8 cellular contexts compared by ENCODE assay signal in the genomic region with DNA sequence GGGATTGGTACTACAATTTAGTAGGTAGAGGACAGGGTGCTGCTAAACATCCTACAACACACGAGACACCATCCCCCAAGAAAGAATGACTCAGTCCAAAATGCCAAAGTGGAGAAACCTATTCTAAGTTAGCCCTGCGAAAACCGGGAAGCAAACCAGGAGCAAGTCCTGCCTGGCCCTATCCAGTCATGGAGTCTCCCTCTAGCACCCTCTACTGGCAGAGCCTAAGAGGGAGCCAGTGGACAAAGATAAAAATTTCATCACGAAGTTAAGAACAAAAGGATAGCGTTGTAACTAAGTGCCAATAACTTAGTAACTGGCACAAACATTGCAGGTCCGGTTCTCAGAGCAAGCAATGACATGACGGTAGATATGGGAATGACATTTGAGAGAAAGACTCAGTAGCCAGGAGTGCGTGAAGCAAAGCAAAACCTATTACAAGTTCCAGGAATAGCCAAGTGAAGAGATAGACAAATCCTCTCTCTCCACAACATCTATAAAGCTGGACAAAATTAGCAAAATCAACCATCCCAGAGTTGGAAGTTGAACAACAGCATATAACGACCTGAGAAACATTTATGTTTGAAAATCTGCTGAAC.
DNase-seq lines count a peak whose midpoint lies in the region; ATAC-seq and TF ChIP-seq lines count a peak whose summit lies in the region.

No MANE protein-coding gene starts in this region.

- peak; percentile 86 for TF ChIP-seq CTCF in Panc1 (IDR thresholded peaks at IDR 0.05)

- in situ Hi-C loops in Panc1 (cut with HindIII; ENCODE audit: low pct_unique_long_range_greater_than_20kb, low sequenced_read_pairs): no loop called here

- ATAC-seq in Panc1: peak; percentile 80
- no peak for ATAC-seq in GM21619 (IDR thresholded peaks at IDR 0.05; ENCODE audit: unreplicated experiment)
- ATAC-seq in HG03439 (IDR thresholded peaks at IDR 0.05; ENCODE audit: unreplicated experiment): no peak

- POLR2A ChIA-PET in Panc1 (lab: Charles Lee): no interaction called here

- H3K9me3 ChIP-seq in Panc1 (ENCODE audit: control insufficient read depth, insufficient read depth, low read depth, low read length): no peaks in the 10 kb centered on the region

- H3K4me1 ChIP-seq in Panc1 (ENCODE audit: control insufficient read depth, insufficient read depth, low read length): no peaks in the 10 kb centered on the region

- H3K36me3 ChIP-seq in Panc1 (ENCODE audit: control insufficient read depth, insufficient read depth, low read length): no peaks in the 10 kb centered on the region

- intact Hi-C loops in Panc1 (cut with micrococcal nuclease; ENCODE audit: unreplicated experiment): no loop called here

- DNase-seq in NCI-H524 (lab: John Stamatoyannopoulos, UW) (peak; percentile 1 to 49), NCI-H524 treated with DMSO at 0.1 percent for 48 hours (lab: John Stamatoyannopoulos, UW) (no peak), KG1 (lab: John Stamatoyannopoulos, UW) (peak; percentile 39), Panc1 (ENCODE audit: low read depth, low spot score) (peak; percentile 24), ecto neural progenitor cell (ENCODE audit: low spot score) (peak; percentile 57), lung microvascular endothelial cell (ENCODE audit: low read depth in 2 of 2) (peak; percentile 73 to 82)

- H3K27me3 ChIP-seq in Panc1 (ENCODE audit: control insufficient read depth, insufficient read depth, low read length): no peaks in the 10 kb centered on the region

- no TSS peak for BruUV-seq in Panc1 (replicated peaks; lab: Mats Ljungman, UMichigan)

- no peak overlapping the region for H3K4me3 ChIP-seq in Panc1 (ENCODE audit: low read depth in 2 of 2, low read length in 2 of 2)

- CTCF ChIA-PET in Panc1 (lab: Charles Lee): no interaction called here

- H3K27ac ChIP-seq in Panc1 (ENCODE audit: low read length): no peak overlapping the region
